27 cellular contexts compared by ENCODE assay signal in genomic region chr16:21064203-21064602, GRCh38.
"Had no signal": no experiment of that assay in that cellular context is flagged by ENCODE, and none has a peak within 500 bp of the region (broad histone marks: within the 10 kb centered on the region; RNA-seq: fewer than 3 reads in every experiment).

No MANE protein-coding gene starts in this region.

- DNase-seq: stimulated activated CD4-positive, alpha-beta T cell treated with anti-CD3 and anti-CD28 coated beads, Interleukin-2, amount 100 ng/mL, for 48 hours; stimulated activated CD4-positive, alpha-beta T cell treated with anti-CD3 and anti-CD28 coated beads, Interleukin-4, amount 100 ng/mL, for 1 hour; stimulated activated CD4-positive, alpha-beta T cell treated with anti-CD3 and anti-CD28 coated beads, Interleukin-4, amount 100 ng/mL, for 24 hours; stimulated activated CD4-positive, alpha-beta T cell treated with anti-CD3 and anti-CD28 coated beads, Interleukin-4, amount 100 ng/mL, for 4 hours; stimulated activated CD8-positive, alpha-beta memory T cell treated with anti-CD3 and anti-CD28 coated beads, Interleukin-4, amount 100 ng/mL, for 48 hours; stimulated activated naive B cell treated with anti-CD40 and anti-IgM and Interleukin-4, amounts not matched to agents 10 μg/mL and 1 μg/mL and 100 μg/mL, for 72 hours; stimulated activated naive CD4-positive, alpha-beta T cell; stimulated activated naive CD4-positive, alpha-beta T cell treated with Interleukin-2 at 50 U/mL for 16 hours; stimulated activated naive CD8-positive, alpha-beta T cell treated with anti-CD3 and anti-CD28 coated beads, Interleukin-15, amount 100 ng/mL, for 72 hours; stimulated activated naive CD8-positive, alpha-beta T cell treated with anti-CD3 and anti-CD28 coated beads, Interleukin-15, Interleukin-2, amounts not matched to agents 100 U/mL and 50 U/mL, for 24 hours; stomach; substantia nigra; testis; thyroid gland; tibial artery; transverse colon; trophoblast cell; upper lobe of left lung; upper lobe of right lung; uterus had no signal

- H3K27me3 ChIP-seq: stomach, suprapubic skin, testis, thyroid gland, tibial artery, tibial nerve, transverse colon, upper lobe of left lung, upper lobe of right lung, uterus, vagina had no signal

- ATAC-seq: stimulated activated effector memory CD8-positive, alpha-beta T cell treated with anti-CD3 and anti-CD28 coated beads, Interleukin-12 subunit alpha, Interleukin-12 subunit beta, amount 100 ng/mL, for 72 hours; stimulated activated memory B cell treated with anti-CD40 and anti-IgM and Interleukin-4, amounts not matched to agents 10 μg/mL and 1 μg/mL and 100 μg/mL, for 72 hours; stimulated activated naive B cell treated with anti-CD40 and anti-IgM and Interleukin-4, amounts not matched to agents 10 μg/mL and 1 μg/mL and 100 μg/mL, for 72 hours; stimulated activated naive CD8-positive, alpha-beta T cell treated with anti-CD3 and anti-CD28 coated beads, Interleukin-15, amount 100 ng/mL, for 72 hours; stimulated activated naive CD8-positive, alpha-beta T cell treated with anti-CD3 and anti-CD28 coated beads, Interleukin-15, Interleukin-2, amounts not matched to agents 100 U/mL and 50 U/mL, for 24 hours; upper lobe of right lung had no signal

- H3K36me3 ChIP-seq: stomach, suprapubic skin, thoracic aorta, thyroid gland, tibial artery, tibial nerve, transverse colon, upper lobe of left lung, upper lobe of right lung, uterus, vagina had no signal

- H3K4me1 ChIP-seq: stomach, suprapubic skin, testis, thyroid gland, tibial artery, tibial nerve, transverse colon, upper lobe of left lung, upper lobe of right lung, uterus, vagina had no signal

- H3K4me3 ChIP-seq: stomach, suprapubic skin, testis, thoracic aorta, thyroid gland, tibial artery, tibial nerve, transverse colon, upper lobe of left lung, upper lobe of right lung, uterus, vagina had no signal

- H3K9me3 ChIP-seq: suprapubic skin, testis, thoracic aorta, thyroid gland, transverse colon, upper lobe of left lung, upper lobe of right lung, uterus, vagina had no signal

- H3K27ac ChIP-seq: stomach, suprapubic skin, testis, thoracic aorta, thyroid gland, tibial artery, tibial nerve, transverse colon, upper lobe of left lung, upper lobe of right lung, uterus, vagina had no signal

- FAIRE-seq: urothelium cell line had no signal
